ENCODE assay signal across 7 cellular contexts in genomic region chr18:13611058-13611615, GRCh38.
A peak's percentile ranks its signal among the peaks of the same experiment; 100 is the strongest.
DNase-seq lines count a peak whose midpoint lies in the region; ATAC-seq, FAIRE-seq and TF ChIP-seq lines count a peak whose summit lies in the region.

No MANE protein-coding gene starts in this region.

- intact Hi-C loops in heart left ventricle (cut with DNase I), result loop anchor here in 7 of 10 donors (1.0 to 10.0 kb wide), 6 partner anchors 46 to 176 kb away; no protein-coding TSS in a partner anchor

- H3K27ac ChIP-seq in heart left ventricle (peak overlapping the region; percentile 68 to 93 (median 81)), rectal smooth muscle tissue (ENCODE audit: low read depth, low read length) (peak overlapping the region; percentile 55)

- DNase-seq in GM18507 (ENCODE audit: extremely low spot score, insufficient read length, low read depth) (no peak), heart left ventricle (peak in 4 of 5 donors; percentile 75 to 91 (median 81)), mucosa of gallbladder (ENCODE audit: low spot score) (no peak)
- DNase-seq in activated effector memory CD4-positive, alpha-beta T cell treated with Interleukin-2 at 50 U/mL for 16 hours, result no peak

- FAIRE-seq in GM18507 (lab: Jason Lieb, UNC), result peak; percentile 81

- H3K9ac ChIP-seq in rectal smooth muscle tissue (ENCODE audit: low read length), result no peak overlapping the region

- no peak for TF ChIP-seq POLR2A in heart left ventricle (IDR thresholded peaks at IDR 0.05)

- H3K4me1 ChIP-seq in heart left ventricle (peaks cover 3 to 76% (median 41%) of the 10 kb centered on the region in 12 donors), rectal smooth muscle tissue (ENCODE audit: control insufficient read depth, insufficient read depth, low read length) (peaks cover 5% of the 10 kb centered on the region)

- H3K27me3 ChIP-seq in heart left ventricle, result no peaks in the 10 kb centered on the region
- no peaks in the 10 kb centered on the region for H3K27me3 ChIP-seq in rectal smooth muscle tissue (ENCODE audit: control insufficient read depth, insufficient read depth, low read length)

- H3K36me3 Mint-ChIP-seq in activated T-helper 17 cell treated with anti-CD3 and anti-CD28 coated beads, Interleukin-2, amount 50 U/mL, for 72 hours (ENCODE audit: low read depth), result no peaks in the 10 kb centered on the region

- 5 to 7% (median 6%) methylated on average over 15 of the region's 15 CpGs for WGBS in heart left ventricle, 4 donors

- no peaks in the 10 kb centered on the region for H3K27me3 Mint-ChIP-seq in activated T-helper 17 cell treated with anti-CD3 and anti-CD28 coated beads, Interleukin-2, amount 50 U/mL, for 72 hours

- peak overlapping the region; percentile 55 for H3K27ac Mint-ChIP-seq in activated T-helper 17 cell treated with anti-CD3 and anti-CD28 coated beads, Interleukin-2, amount 50 U/mL, for 72 hours

- H3K4me3 ChIP-seq in heart left ventricle (peak overlapping the region in 11 of 12 donors; percentile 23 to 58 (median 46)), rectal smooth muscle tissue (ENCODE audit: low read length) (peak overlapping the region; percentile 48)

- ATAC-seq in HG03095 (IDR thresholded peaks at IDR 0.05; ENCODE audit: unreplicated experiment), result peak; percentile 30
- ATAC-seq in activated T-helper 17 cell treated with anti-CD3 and anti-CD28 coated beads, Interleukin-2, amount 50 U/mL, for 72 hours (replicated peaks), result no peak
- peak; percentile 73 to 85 (median 76) for ATAC-seq in heart left ventricle

- no peaks in the 10 kb centered on the region for H3K36me3 ChIP-seq in heart left ventricle
- no peaks in the 10 kb centered on the region for H3K36me3 ChIP-seq in rectal smooth muscle tissue (ENCODE audit: control insufficient read depth, insufficient read depth, low read length)

- no peaks in the 10 kb centered on the region for H3K9me3 Mint-ChIP-seq in activated T-helper 17 cell treated with anti-CD3 and anti-CD28 coated beads, Interleukin-2, amount 50 U/mL, for 72 hours

- no peaks in the 10 kb centered on the region for H3K9me3 ChIP-seq in heart left ventricle

- peaks cover 65% of the 10 kb centered on the region for H3K4me1 Mint-ChIP-seq in activated T-helper 17 cell treated with anti-CD3 and anti-CD28 coated beads, Interleukin-2, amount 50 U/mL, for 72 hours

- peak overlapping the region; percentile 79 for H3K4me3 Mint-ChIP-seq in activated T-helper 17 cell treated with anti-CD3 and anti-CD28 coated beads, Interleukin-2, amount 50 U/mL, for 72 hours

- TF ChIP-seq CTCF in heart left ventricle (IDR thresholded peaks at IDR 0.05), result peak in 1 of 12 donors; percentile 11

Comparison
In these comparisons a context has a peak if more than half of its experiments do, and no peak if none do; other contexts are left out.
1. DNase-seq: peak in heart left ventricle (4 of 5); none in GM18507 (single experiment), mucosa of gallbladder (single experiment) and activated effector memory CD4-positive, alpha-beta T cell treated with Interleukin-2 at 50 U/mL for 16 hours (single experiment).